ENCODE assay signal across 32 cellular contexts in the genomic region with DNA sequence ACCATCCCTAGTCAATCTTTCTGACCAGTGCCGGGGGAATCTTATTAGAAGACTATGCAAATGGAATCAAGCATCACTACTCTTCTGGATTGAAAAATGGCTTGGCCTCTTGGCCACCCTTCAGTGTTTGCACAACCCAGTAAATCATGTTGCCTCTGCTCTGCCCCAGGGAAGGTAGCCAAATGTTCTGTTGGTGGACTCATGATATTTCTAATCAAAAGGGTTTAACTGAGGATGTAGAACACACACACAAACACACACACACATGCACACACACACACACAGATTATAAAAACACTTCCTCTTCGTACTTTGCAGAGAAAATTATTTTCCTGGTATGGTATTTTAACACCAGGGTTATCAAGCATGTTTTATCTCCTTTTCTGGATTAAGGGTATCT. TPM values are rescaled to one million over a fixed set of nuclear protein-coding genes. Genes with fewer than 3 reads are reported as not detected.
DNase-seq lines count a peak whose midpoint lies in the region; ATAC-seq and TF ChIP-seq lines count a peak whose summit lies in the region.
"Had no signal": no experiment of that assay in that cellular context is flagged by ENCODE, and none has a peak within 500 bp of the region (broad histone marks: within the 10 kb centered on the region; RNA-seq: fewer than 3 reads in every experiment).

No MANE protein-coding gene starts in this region.

- DNase-seq in DMS79 (lab: John Stamatoyannopoulos, UW) (peak; percentile 58), NCI-H1105 treated with DMSO at 0.1 percent for 48 hours (lab: John Stamatoyannopoulos, UW) (peak; percentile 80), SHP77 treated with DMSO at 0.1 percent for 48 hours (lab: John Stamatoyannopoulos, UW) (peak; percentile 9), omental fat pad (ENCODE audit: low spot score) (no peak), DMS 273 (lab: John Stamatoyannopoulos, UW; ENCODE audit: unreplicated experiment) (no peak), OCI-M2 (lab: John Stamatoyannopoulos, UW; ENCODE audit: unreplicated experiment) (no peak)
- DNase-seq: activated CD4-positive, alpha-beta T cell treated with anti-CD3 and anti-CD28 coated beads for 48 hours; activated gamma-delta T cell; activated naive CD8-positive, alpha-beta T cell treated with anti-CD3 and anti-CD28 coated beads, Interleukin-2, amount 10 ng/mL, durations not matched to agents 7 days and 5 days; activated T-cell treated with anti-CD3 and anti-CD28 coated beads, Interleukin-2, amount 50 U/mL, for 24 hours; endodermal cell; GM23248; left lung; midbrain; naive thymus-derived CD8-positive, alpha-beta T cell; NCI-H1694 treated with DMSO at 0.1 percent for 48 hours; NCI-H510A treated with DMSO at 0.1 percent for 48 hours; occipital lobe; SIG-M5; SW 1271; T-helper 9 cell; WERI-Rb-1 had no signal

- TF ChIP-seq CTCF in omental fat pad (IDR thresholded peaks at IDR 0.05) = no peak

- ATAC-seq in omental fat pad (ENCODE audit: low FRiP score) = peak; percentile 66
- no peak for ATAC-seq in GM21360 (IDR thresholded peaks at IDR 0.05; ENCODE audit: unreplicated experiment)
- ATAC-seq: gastroesophageal sphincter; K562; left lung; naive thymus-derived CD8-positive, alpha-beta T cell; Panc1 had no signal

RNA-seq across cellular contexts. Expression of gene RBP2, which starts 7.9 kb away (rescaled TPM):
- not detected for total RNA-seq in omental fat pad
- total RNA-seq: activated CD8-positive, alpha-beta memory T cell treated with anti-CD3 and anti-CD28 coated beads for 36 hours; activated naive CD8-positive, alpha-beta T cell treated with anti-CD3 and anti-CD28 coated beads, Interleukin-2, amount 10 ng/mL, durations not matched to agents 7 days and 5 days; astrocyte; endodermal cell; fibroblast of lung; gastroesophageal sphincter; GM23248; HT1080; K562; M059J; naive thymus-derived CD8-positive, alpha-beta T cell; occipital lobe; tibial nerve had no signal

Comparison
In these comparisons a context has a peak if more than half of its experiments do, and no peak if none do; other contexts are left out.
1. DNase-seq: peak in DMS79 (single experiment), NCI-H1105 treated with DMSO at 0.1 percent for 48 hours (single experiment) and SHP77 treated with DMSO at 0.1 percent for 48 hours (single experiment); none in omental fat pad (single experiment), DMS 273 (single experiment) and OCI-M2 (single experiment).